In genomic region chr2:136207665-136208064, GRCh38 we compare ENCODE assay signal across 11 cellular contexts.
DNase-seq lines count a peak whose midpoint lies in the region; ATAC-seq and TF ChIP-seq lines count a peak whose summit lies in the region.
"Had no signal": no experiment of that assay in that cellular context is flagged by ENCODE, and none has a peak within 500 bp of the region (broad histone marks: within the 10 kb centered on the region; RNA-seq: fewer than 3 reads in every experiment).

No MANE protein-coding gene starts in this region.

- peak; percentile 2 for ATAC-seq in GM19351 (IDR thresholded peaks at IDR 0.05; ENCODE audit: unreplicated experiment)
- ATAC-seq in HG03095 (IDR thresholded peaks at IDR 0.05; ENCODE audit: unreplicated experiment): peak; percentile 1

- peak overlapping the region; percentile 68 to 95 (median 89) for H3K27ac Mint-ChIP-seq in CD14-positive monocyte
- H3K27ac Mint-ChIP-seq in activated naive CD8-positive, alpha-beta T cell treated with anti-CD3 and anti-CD28 coated beads for 36 hours: peak overlapping the region; percentile 70
- H3K27ac Mint-ChIP-seq: nephron had no signal

- DNase-seq in CD14-positive monocyte (ENCODE audit: low spot score): no peak
- no peak for DNase-seq in activated naive CD8-positive, alpha-beta T cell treated with anti-CD3 and anti-CD28 coated beads for 36 hours
- DNase-seq in activated CD4-positive, CD25-positive, alpha-beta regulatory T cell treated with anti-CD3 and anti-CD28 coated beads, Interleukin-2, amount 50 U/mL, for 72 hours: no peak
- DNase-seq in NCI-H2227 treated with DMSO at 0.1 percent for 48 hours (lab: John Stamatoyannopoulos, UW): no peak
- no peak for DNase-seq in DMS 273 treated with DMSO at 0.1 percent for 48 hours (lab: John Stamatoyannopoulos, UW)
- DNase-seq in mucosa of gallbladder (ENCODE audit: low spot score): no peak
- DNase-seq: amniotic stem cell, NCI-H1105 treated with DMSO at 0.1 percent for 48 hours had no signal

- H3K4me3 Mint-ChIP-seq in CD14-positive monocyte: no peak overlapping the region
- no peak overlapping the region for H3K4me3 Mint-ChIP-seq in activated naive CD8-positive, alpha-beta T cell treated with anti-CD3 and anti-CD28 coated beads for 36 hours
- H3K4me3 Mint-ChIP-seq: nephron had no signal

- H3K27me3 Mint-ChIP-seq in CD14-positive monocyte (ENCODE audit: low read depth in 3 of 3): peaks cover 0 to 1% (median 1%) of the 10 kb centered on the region in 3 donors
- no peaks in the 10 kb centered on the region for H3K27me3 Mint-ChIP-seq in activated naive CD8-positive, alpha-beta T cell treated with anti-CD3 and anti-CD28 coated beads for 36 hours

- peaks cover 2 to 3% (median 2%) of the 10 kb centered on the region in 7 donors for H3K9me3 Mint-ChIP-seq in CD14-positive monocyte
- H3K9me3 Mint-ChIP-seq in activated naive CD8-positive, alpha-beta T cell treated with anti-CD3 and anti-CD28 coated beads for 36 hours: peaks cover 14% of the 10 kb centered on the region

- H3K4me1 Mint-ChIP-seq in CD14-positive monocyte: peaks cover 77% of the 10 kb centered on the region
- peaks cover 39% of the 10 kb centered on the region for H3K4me1 Mint-ChIP-seq in activated naive CD8-positive, alpha-beta T cell treated with anti-CD3 and anti-CD28 coated beads for 36 hours
- H3K4me1 Mint-ChIP-seq: nephron had no signal

- peaks cover 0 to 3% of the 10 kb centered on the region in 2 donors for H3K36me3 Mint-ChIP-seq in CD14-positive monocyte
- H3K36me3 Mint-ChIP-seq in activated naive CD8-positive, alpha-beta T cell treated with anti-CD3 and anti-CD28 coated beads for 36 hours: peaks cover 17% of the 10 kb centered on the region

- TF ChIP-seq CTCF in CD14-positive monocyte (IDR thresholded peaks at IDR 0.05): no peak

- intact Hi-C loops in CD14-positive monocyte (cut with micrococcal nuclease): loop anchor here in 1 of 2 donors (5.0 kb wide), 1 partner anchor 290 kb away; no protein-coding TSS in a partner anchor
